ENCODE assay signal across 8 cellular contexts in genomic region chr17:7217113-7217987, GRCh38. TPM values are rescaled to one million over a fixed set of nuclear protein-coding genes. Genes with fewer than 3 reads are reported as not detected.
A peak's percentile ranks its signal among the peaks of the same experiment; 100 is the strongest.
DNase-seq lines count a peak whose midpoint lies in the region; ATAC-seq and TF ChIP-seq lines count a peak whose summit lies in the region.

No MANE protein-coding gene starts in this region.

- H3K14ac ChIP-seq in trophoblast cell (ENCODE audit: low read length): no peak overlapping the region

- peak overlapping the region; percentile 28 for H3K4ac ChIP-seq in trophoblast cell (ENCODE audit: low read depth, low read length)

- no peak overlapping the region for H3K23ac ChIP-seq in trophoblast cell (ENCODE audit: low read length)

- peaks cover 0 to 2% of the 10 kb centered on the region in 2 donors for H3K36me3 Mint-ChIP-seq in activated T-cell treated with anti-CD3 and anti-CD28 coated beads, Interleukin-2, amount 50 U/mL, for 72 hours (ENCODE audit: insufficient read depth in 2 of 2)

- peak overlapping the region; percentile 75 for H3K27ac Mint-ChIP-seq in activated T-cell treated with anti-CD3 and anti-CD28 coated beads, Interleukin-2, amount 50 U/mL, for 72 hours

- peaks cover 26% of the 10 kb centered on the region for H3K79me1 ChIP-seq in trophoblast cell (ENCODE audit: low read length)

- H2BK12ac ChIP-seq in trophoblast cell (ENCODE audit: low read length): peak overlapping the region; percentile 80

- peaks cover 16% of the 10 kb centered on the region for H4K20me1 ChIP-seq in DND-41 (ENCODE audit: insufficient read depth, low read length)

- H3K4me1 ChIP-seq in DND-41 (ENCODE audit: insufficient read depth, low read length) (peaks cover 83% of the 10 kb centered on the region), trophoblast cell (ENCODE audit: control insufficient read depth in 1 of 2, insufficient read depth in 2 of 2, low read length in 2 of 2) (peaks cover 44 to 55% of the 10 kb centered on the region in 2 experiments)

- H3K79me2 ChIP-seq in DND-41 (ENCODE audit: insufficient read depth, low read length): peaks cover 40% of the 10 kb centered on the region
- H3K79me2 ChIP-seq in trophoblast cell (ENCODE audit: control insufficient read depth, insufficient read depth, low read length, poor library complexity): peaks cover 10% of the 10 kb centered on the region

- peak overlapping the region; percentile 58 for H2AFZ ChIP-seq in DND-41 (ENCODE audit: low read depth, low read length)
- H2AFZ ChIP-seq in trophoblast cell (ENCODE audit: insufficient read depth, low read length, poor library complexity): no peak overlapping the region

- H4K91ac ChIP-seq in trophoblast cell (ENCODE audit: low read depth, low read length): peak overlapping the region; percentile 73

- no CpG with 5 or more reads among the region's 32 CpGs for WGBS in trophoblast cell (ENCODE audit: extremely low coverage, insufficient coverage, insufficient read length)

- H3K36me3 ChIP-seq in DND-41 (ENCODE audit: insufficient read depth, low read length) (peaks cover 18% of the 10 kb centered on the region), trophoblast cell (ENCODE audit: control insufficient read depth in 1 of 2, insufficient read depth in 2 of 2, low read length in 2 of 2) (peaks cover 15 to 18% of the 10 kb centered on the region in 2 experiments)

- H3K27ac ChIP-seq in DND-41 (ENCODE audit: low read length) (peak overlapping the region; percentile 57), trophoblast cell (ENCODE audit: low read depth, low read length) (no peak overlapping the region)

- H3K9ac ChIP-seq in DND-41 (ENCODE audit: low read depth, low read length) (peak overlapping the region; percentile 57), trophoblast cell (ENCODE audit: low read length) (no peak overlapping the region)

- H3K27me3 Mint-ChIP-seq in activated T-cell treated with anti-CD3 and anti-CD28 coated beads, Interleukin-2, amount 50 U/mL, for 72 hours (ENCODE audit: low read depth): no peaks in the 10 kb centered on the region

- peak overlapping the region; percentile 16 for H2BK120ac ChIP-seq in trophoblast cell (ENCODE audit: insufficient read depth, low read length, poor library complexity)

- H3K9me3 ChIP-seq in DND-41 (ENCODE audit: insufficient read depth, low read length, severe bottlenecking) (no peaks in the 10 kb centered on the region), trophoblast cell (ENCODE audit: insufficient read depth, low read depth, low read length) (no peaks in the 10 kb centered on the region)

- peak overlapping the region; percentile 5 for H3K18ac ChIP-seq in trophoblast cell (ENCODE audit: low read length)

- peaks cover 84% of the 10 kb centered on the region for H3K4me1 Mint-ChIP-seq in activated T-cell treated with anti-CD3 and anti-CD28 coated beads, Interleukin-2, amount 50 U/mL, for 72 hours (ENCODE audit: low read depth)

- peak overlapping the region; percentile 11 for H2BK5ac ChIP-seq in trophoblast cell (ENCODE audit: low read depth, low read length, poor library complexity)

- H3K4me3 ChIP-seq in DND-41 (ENCODE audit: low read depth in 1 of 2, low read length in 2 of 2) (peak overlapping the region; percentile 18 to 54; a peak in 3 of 4 replicates), LNCaP clone FGC (ENCODE audit: low read depth, low read length) (peak overlapping the region; percentile 43), trophoblast cell (ENCODE audit: low read depth, low read length) (peak overlapping the region; percentile 16)

- H3K9me3 Mint-ChIP-seq in activated T-cell treated with anti-CD3 and anti-CD28 coated beads, Interleukin-2, amount 50 U/mL, for 72 hours: no peaks in the 10 kb centered on the region

- no peak for TF ChIP-seq CTCF in DND-41 (IDR thresholded peaks at IDR 0.05; ENCODE audit: borderline replicate concordance, extremely low read depth, low read length, poor library complexity, severe bottlenecking)
- no peak for TF ChIP-seq CTCF in LNCaP clone FGC (IDR thresholded peaks at IDR 0.05; ENCODE audit: control insufficient read depth, extremely low read depth, insufficient read depth)

- H3K27me3 ChIP-seq in DND-41 (ENCODE audit: insufficient read depth, low read length, poor library complexity): no peaks in the 10 kb centered on the region
- H3K27me3 ChIP-seq in trophoblast cell (ENCODE audit: insufficient read depth, low read length): no peaks in the 10 kb centered on the region

- H4K12ac ChIP-seq in trophoblast cell (ENCODE audit: low read depth, low read length): no peak overlapping the region

- peak overlapping the region; percentile 86 for H2AK5ac ChIP-seq in trophoblast cell (ENCODE audit: low read length)

- H3K4me2 ChIP-seq in DND-41 (ENCODE audit: insufficient read depth, low read length) (peak overlapping the region; percentile 71), trophoblast cell (ENCODE audit: low read length) (peak overlapping the region; percentile 60)

- H3K4me3 Mint-ChIP-seq in activated T-cell treated with anti-CD3 and anti-CD28 coated beads, Interleukin-2, amount 50 U/mL, for 72 hours: peak overlapping the region; percentile 71 to 92

- peak; percentile 47 for DNase-seq in DND-41
- DNase-seq in LNCaP clone FGC (ENCODE audit: low read depth): no peak
- DNase-seq in activated T-cell treated with anti-CD3 and anti-CD28 coated beads, Interleukin-2, amount 50 U/mL, for 72 hours: peak in 1 of 2 donors; percentile 34
- DNase-seq in foreskin melanocyte: peak; percentile 50
- no peak for DNase-seq in trophoblast cell
- DNase-seq in globus pallidus (ENCODE audit: low spot score): no peak

- peak overlapping the region; percentile 68 for H4K8ac ChIP-seq in trophoblast cell (ENCODE audit: low read depth, low read length)

- ATAC-seq in DND-41 (ENCODE audit: insufficient read depth, low read depth): no peak
- ATAC-seq in activated T-cell treated with anti-CD3 and anti-CD28 coated beads, Interleukin-2, amount 50 U/mL, for 72 hours (replicated peaks in 1 of 2): no peak
- no peak for ATAC-seq in HG02970 (IDR thresholded peaks at IDR 0.05; ENCODE audit: low FRiP score, unreplicated experiment)
- ATAC-seq in GM18858 (IDR thresholded peaks at IDR 0.05; ENCODE audit: unreplicated experiment): no peak

RNA-seq across cellular contexts. Expression of gene DLG4, which starts 2.3 kb away (rescaled TPM):
- total RNA-seq in activated T-cell treated with anti-CD3 and anti-CD28 coated beads, Interleukin-2, amount 50 U/mL, for 72 hours: 10 to 100 TPM; 16.2 to 16.7 TPM
- polyA plus RNA-seq in trophoblast cell (2013): 14.6 and 15.7 TPM in 2 replicates

RNA-seq across cellular contexts. Expression of gene ACADVL, which starts 2.4 kb away (rescaled TPM):
- 100 to 1,000 TPM; 335 to 386 TPM for total RNA-seq in activated T-cell treated with anti-CD3 and anti-CD28 coated beads, Interleukin-2, amount 50 U/mL, for 72 hours
- 491 and 526 TPM in 2 replicates for polyA plus RNA-seq in trophoblast cell (2013)

RNA-seq across cellular contexts. Expression of gene DVL2, which starts 17.0 kb away (rescaled TPM):
- 10 to 100 TPM; 49.5 to 54.8 TPM for total RNA-seq in activated T-cell treated with anti-CD3 and anti-CD28 coated beads, Interleukin-2, amount 50 U/mL, for 72 hours
- 34.2 and 34.4 TPM in 2 replicates for polyA plus RNA-seq in trophoblast cell (2013)

RNA-seq across cellular contexts. Expression of gene PHF23, which starts 21.9 kb away (rescaled TPM):
- 10 to 100 TPM; 28.9 to 32.2 TPM for total RNA-seq in activated T-cell treated with anti-CD3 and anti-CD28 coated beads, Interleukin-2, amount 50 U/mL, for 72 hours
- 127 and 128 TPM in 2 replicates for polyA plus RNA-seq in trophoblast cell (2013)

RNA-seq across cellular contexts. Expression of gene GABARAP, which starts 24.9 kb away (rescaled TPM):
- total RNA-seq in activated T-cell treated with anti-CD3 and anti-CD28 coated beads, Interleukin-2, amount 50 U/mL, for 72 hours: 100 to 1,000 TPM; 244 to 246 TPM
- 1,014 and 1,021 TPM in 2 replicates for polyA plus RNA-seq in trophoblast cell (2013)

Comparison
In these comparisons a context has a peak if more than half of its experiments do, and no peak if none do; other contexts are left out.
1. DNase-seq: peak in DND-41 (single experiment) and foreskin melanocyte (single experiment); none in LNCaP clone FGC (single experiment), trophoblast cell (0 of 2) and globus pallidus (single experiment).
2. Peak in every context shown above with its lines, with median percentiles within 50 percentile points of each other: H3K4me3 ChIP-seq.